Comparison of ENCODE assay signal across 26 cellular contexts in the genomic region with DNA sequence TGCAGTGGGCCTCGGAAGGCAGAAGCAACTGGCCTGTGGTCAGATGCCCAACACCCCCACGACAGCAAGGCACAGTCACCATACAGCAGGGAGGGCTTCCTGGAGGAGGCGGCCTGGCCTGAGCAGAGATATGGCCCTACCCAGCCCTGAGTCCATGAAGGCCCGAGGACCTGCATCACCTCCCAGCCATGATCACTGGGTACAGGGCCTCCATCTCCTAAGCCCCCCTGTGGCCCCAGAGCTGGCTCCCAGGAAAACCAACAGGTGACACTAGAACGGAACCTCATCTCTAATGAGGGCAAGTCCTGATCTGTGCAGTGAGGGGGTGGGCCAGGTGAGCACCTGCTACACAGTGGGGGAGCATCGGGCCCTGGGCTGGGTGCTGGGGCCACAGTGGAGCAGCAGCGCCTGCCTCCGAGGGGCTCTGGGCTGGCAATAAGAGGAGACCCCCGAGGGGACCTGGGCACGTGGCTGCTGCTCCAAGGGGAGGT. TPM values are rescaled to one million over a fixed set of nuclear protein-coding genes. Genes with fewer than 3 reads are reported as not detected.
DNase-seq lines count a peak whose midpoint lies in the region; ATAC-seq and TF ChIP-seq lines count a peak whose summit lies in the region.
"Had no signal": no experiment of that assay in that cellular context is flagged by ENCODE, and none has a peak within 500 bp of the region (broad histone marks: within the 10 kb centered on the region; RNA-seq: fewer than 3 reads in every experiment).

No MANE protein-coding gene starts in this region.

- TF ChIP-seq POLR2A in sigmoid colon (IDR thresholded peaks at IDR 0.05) (no peak), gastrocnemius medialis (IDR thresholded peaks at IDR 0.05) (no peak)

- H3K27ac ChIP-seq in HEK293 (ENCODE audit: extremely low read depth, low read depth, low read length) (no peak overlapping the region), sigmoid colon (no peak overlapping the region), gastrocnemius medialis (no peak overlapping the region)
- H3K27ac ChIP-seq: SJSA1, tibial nerve had no signal

- H3K27me3 ChIP-seq in sigmoid colon (no peaks in the 10 kb centered on the region), gastrocnemius medialis (no peaks in the 10 kb centered on the region)
- H3K27me3 ChIP-seq: dorsolateral prefrontal cortex, SJSA1, tibial nerve had no signal

- H3K4me1 ChIP-seq in HEK293 (ENCODE audit: control insufficient read depth, insufficient read depth, low read length), result no peaks in the 10 kb centered on the region
- H3K4me1 ChIP-seq in sigmoid colon, result no peaks in the 10 kb centered on the region
- H3K4me1 ChIP-seq in gastrocnemius medialis, result no peaks in the 10 kb centered on the region
- H3K4me1 ChIP-seq: SJSA1 had no signal

- in situ Hi-C loops in gastrocnemius medialis (cut with MboI; ENCODE audit: low sequenced_read_pairs in 4 of 4), result no loop called here

- no peaks in the 10 kb centered on the region for H3K27me3 Mint-ChIP-seq in activated CD4-positive, alpha-beta T cell treated with anti-CD3 and anti-CD28 coated beads for 36 hours
- peaks cover 8% of the 10 kb centered on the region for H3K27me3 Mint-ChIP-seq in activated CD4-positive, alpha-beta T cell treated with anti-CD3 and anti-CD28 coated beads, Interleukin-2, amount 10 ng/mL, durations not matched to agents 24 days and 14 days
- H3K27me3 Mint-ChIP-seq in immature natural killer cell (ENCODE audit: low read depth in 3 of 3) (peaks cover 11 to 18% (median 11%) of the 10 kb centered on the region in 3 donors), HFFc6 (ENCODE audit: insufficient read depth) (peaks cover 6% of the 10 kb centered on the region)
- H3K27me3 Mint-ChIP-seq: activated naive CD8-positive, alpha-beta T cell treated with anti-CD3 and anti-CD28 coated beads, Interleukin-2, amount 10 ng/mL, durations not matched to agents 7 days and 5 days; stimulated activated naive CD8-positive, alpha-beta T cell treated with anti-CD3 and anti-CD28 coated beads, Interleukin-15, Interleukin-2, amounts not matched to agents 100 ng/mL and 50 ng/mL, for 24 hours had no signal

- H3K4me3 ChIP-seq in HEK293 (ENCODE audit: low read depth, low read length) (no peak overlapping the region), sigmoid colon (no peak overlapping the region), gastrocnemius medialis (no peak overlapping the region)
- H3K4me3 ChIP-seq: dorsolateral prefrontal cortex, SJSA1, tibial nerve had no signal

- WGBS in sigmoid colon, 2 donors, result 89 to 93% methylated on average over 10 of the region's 10 CpGs

- no peak overlapping the region for H3K27ac Mint-ChIP-seq in activated CD4-positive, alpha-beta T cell treated with anti-CD3 and anti-CD28 coated beads for 36 hours
- no peak overlapping the region for H3K27ac Mint-ChIP-seq in activated CD4-positive, alpha-beta T cell treated with anti-CD3 and anti-CD28 coated beads, Interleukin-2, amount 10 ng/mL, durations not matched to agents 24 days and 14 days
- H3K27ac Mint-ChIP-seq in immature natural killer cell, result peak overlapping the region in 5 of 6 donors; percentile 57 to 100 (median 88)
- no peak overlapping the region for H3K27ac Mint-ChIP-seq in HFFc6
- H3K27ac Mint-ChIP-seq: activated naive CD8-positive, alpha-beta T cell treated with anti-CD3 and anti-CD28 coated beads, Interleukin-2, amount 10 ng/mL, durations not matched to agents 7 days and 5 days; memory B cell; stimulated activated naive CD8-positive, alpha-beta T cell treated with anti-CD3 and anti-CD28 coated beads, Interleukin-15, Interleukin-2, amounts not matched to agents 100 ng/mL and 50 ng/mL, for 24 hours had no signal

- POLR2A ChIA-PET in activated CD4-positive, alpha-beta T cell treated with anti-CD3 and anti-CD28 coated beads for 36 hours (lab: Charles Lee), result no interaction called here
- POLR2A ChIA-PET in HEK293 (lab: Yijun Ruan, JAX), result no interaction called here

- H3K36me3 ChIP-seq in HEK293 (ENCODE audit: control insufficient read depth in 2 of 2, insufficient read depth in 1 of 2, low read length in 2 of 2) (no peaks in the 10 kb centered on the region), sigmoid colon (no peaks in the 10 kb centered on the region), gastrocnemius medialis (no peaks in the 10 kb centered on the region)
- H3K36me3 ChIP-seq: SJSA1 had no signal

- H3K9me3 ChIP-seq in HEK293 (ENCODE audit: control insufficient read depth, insufficient read depth, low read depth, low read length), result no peaks in the 10 kb centered on the region
- H3K9me3 ChIP-seq in sigmoid colon, result no peaks in the 10 kb centered on the region
- H3K9me3 ChIP-seq in gastrocnemius medialis, result no peaks in the 10 kb centered on the region
- H3K9me3 ChIP-seq: SJSA1, tibial nerve had no signal

- intact Hi-C loops in activated CD4-positive, alpha-beta T cell treated with anti-CD3 and anti-CD28 coated beads for 36 hours (cut with DNase I, micrococcal nuclease), result no loop called here
- intact Hi-C loops in activated CD4-positive, alpha-beta T cell treated with anti-CD3 and anti-CD28 coated beads, Interleukin-2, amount 10 ng/mL, durations not matched to agents 24 days and 14 days (cut with micrococcal nuclease), result no loop called here
- intact Hi-C loops in sigmoid colon (cut with DNase I) (no loop called here), gastrocnemius medialis (cut with DNase I; ENCODE audit: low total_unique reads) (no loop called here)

- no peaks in the 10 kb centered on the region for H3K36me3 Mint-ChIP-seq in activated CD4-positive, alpha-beta T cell treated with anti-CD3 and anti-CD28 coated beads for 36 hours (ENCODE audit: low read depth)
- no peaks in the 10 kb centered on the region for H3K36me3 Mint-ChIP-seq in activated CD4-positive, alpha-beta T cell treated with anti-CD3 and anti-CD28 coated beads, Interleukin-2, amount 10 ng/mL, durations not matched to agents 24 days and 14 days (ENCODE audit: low read depth)
- peaks cover 0 to 21% (median 17%) of the 10 kb centered on the region in 3 donors for H3K36me3 Mint-ChIP-seq in immature natural killer cell
- H3K36me3 Mint-ChIP-seq in HFFc6 (ENCODE audit: low read depth), result no peaks in the 10 kb centered on the region
- H3K36me3 Mint-ChIP-seq: activated naive CD8-positive, alpha-beta T cell treated with anti-CD3 and anti-CD28 coated beads, Interleukin-2, amount 10 ng/mL, durations not matched to agents 7 days and 5 days; memory B cell had no signal

- no peak for ATAC-seq in activated CD4-positive, alpha-beta T cell treated with anti-CD3 and anti-CD28 coated beads for 36 hours
- no peak for ATAC-seq in gastrocnemius medialis

- H3K4me1 Mint-ChIP-seq in activated CD4-positive, alpha-beta T cell treated with anti-CD3 and anti-CD28 coated beads for 36 hours, result peaks cover 31% of the 10 kb centered on the region
- H3K4me1 Mint-ChIP-seq in activated CD4-positive, alpha-beta T cell treated with anti-CD3 and anti-CD28 coated beads, Interleukin-2, amount 10 ng/mL, durations not matched to agents 24 days and 14 days, result peaks cover 12% of the 10 kb centered on the region
- H3K4me1 Mint-ChIP-seq in immature natural killer cell, result peaks cover 31 to 32% of the 10 kb centered on the region in 2 donors
- peaks cover 17% of the 10 kb centered on the region for H3K4me1 Mint-ChIP-seq in HFFc6 (ENCODE audit: low read depth)

- H3K4me3 Mint-ChIP-seq in activated CD4-positive, alpha-beta T cell treated with anti-CD3 and anti-CD28 coated beads for 36 hours, result no peak overlapping the region
- H3K4me3 Mint-ChIP-seq in activated CD4-positive, alpha-beta T cell treated with anti-CD3 and anti-CD28 coated beads, Interleukin-2, amount 10 ng/mL, durations not matched to agents 24 days and 14 days, result no peak overlapping the region
- H3K4me3 Mint-ChIP-seq in immature natural killer cell, result no peak overlapping the region
- H3K4me3 Mint-ChIP-seq in HFFc6, result no peak overlapping the region
- H3K4me3 Mint-ChIP-seq: activated naive CD8-positive, alpha-beta T cell treated with anti-CD3 and anti-CD28 coated beads, Interleukin-2, amount 10 ng/mL, durations not matched to agents 7 days and 5 days; memory B cell; stimulated activated naive CD8-positive, alpha-beta T cell treated with anti-CD3 and anti-CD28 coated beads, Interleukin-15, Interleukin-2, amounts not matched to agents 100 ng/mL and 50 ng/mL, for 24 hours had no signal

- no peak for TF ChIP-seq EP300 in sigmoid colon (IDR thresholded peaks at IDR 0.05)

- CTCF ChIA-PET in activated CD4-positive, alpha-beta T cell treated with anti-CD3 and anti-CD28 coated beads for 36 hours (lab: Charles Lee), result no interaction called here
- CTCF ChIA-PET in HEK293 (lab: Yijun Ruan, JAX), result no interaction called here

- peak; percentile 3 for DNase-seq in activated CD4-positive, alpha-beta T cell treated with anti-CD3 and anti-CD28 coated beads for 36 hours
- no peak for DNase-seq in activated CD4-positive, alpha-beta T cell treated with anti-CD3 and anti-CD28 coated beads, Interleukin-2, amount 10 ng/mL, durations not matched to agents 24 days and 14 days
- no peak for DNase-seq in immature natural killer cell
- DNase-seq in sigmoid colon, result peak; percentile 43
- no peak for DNase-seq in stimulated activated naive CD4-positive, alpha-beta T cell treated with Interleukin-2 at 50 U/mL for 16 hours (lab: John Stamatoyannopoulos, UW)
- DNase-seq in gastrocnemius medialis, result no peak
- DNase-seq in HFFc6, result no peak
- DNase-seq: 8988T; activated CD4-positive, alpha-beta T cell treated with anti-CD3 and anti-CD28 coated beads for 48 hours; activated naive CD8-positive, alpha-beta T cell treated with anti-CD3 and anti-CD28 coated beads, Interleukin-2, amount 10 ng/mL, durations not matched to agents 7 days and 5 days; cerebellar nuclear complex; DMS53; GF-D8; GOT3; Kasumi-1; kidney glomerular epithelial cell; MV-4-11; NCI-H2171; NCI-H524 treated with DMSO at 0.1 percent for 48 hours; stimulated activated CD4-positive, alpha-beta T cell treated with anti-CD3 and anti-CD28 coated beads, Interleukin-4, amount 100 ng/mL, for 4 hours had no signal

- TF ChIP-seq CTCF in HEK293 (tag by site-specific recombination; IDR thresholded peaks at IDR 0.05), result no peak
- no peak for TF ChIP-seq CTCF in sigmoid colon (IDR thresholded peaks at IDR 0.05)
- no peak for TF ChIP-seq CTCF in gastrocnemius medialis (IDR thresholded peaks at IDR 0.05 in 4 of 5, conservative IDR thresholded peaks at IDR 0.05 in 1 of 5)
- no peak for TF ChIP-seq CTCF in HFFc6 (IDR thresholded peaks at IDR 0.05)

- no peaks in the 10 kb centered on the region for H3K9me3 Mint-ChIP-seq in activated CD4-positive, alpha-beta T cell treated with anti-CD3 and anti-CD28 coated beads for 36 hours (ENCODE audit: low read depth)
- H3K9me3 Mint-ChIP-seq in activated CD4-positive, alpha-beta T cell treated with anti-CD3 and anti-CD28 coated beads, Interleukin-2, amount 10 ng/mL, durations not matched to agents 24 days and 14 days, result no peaks in the 10 kb centered on the region
- H3K9me3 Mint-ChIP-seq in immature natural killer cell (no peaks in the 10 kb centered on the region), HFFc6 (no peaks in the 10 kb centered on the region)
- H3K9me3 Mint-ChIP-seq: stimulated activated naive CD8-positive, alpha-beta T cell treated with anti-CD3 and anti-CD28 coated beads, Interleukin-15, Interleukin-2, amounts not matched to agents 100 ng/mL and 50 ng/mL, for 24 hours had no signal

RNA-seq across cellular contexts. Expression of a gene that starts 26.2 kb away (rescaled TPM):
- 1 to 10 TPM; 1.6 to 2.3 TPM for total RNA-seq in activated CD4-positive, alpha-beta T cell treated with anti-CD3 and anti-CD28 coated beads for 36 hours
- total RNA-seq in activated CD4-positive, alpha-beta T cell treated with anti-CD3 and anti-CD28 coated beads, Interleukin-2, amount 10 ng/mL, durations not matched to agents 24 days and 14 days, result 4.9 and 5.2 TPM in 2 replicates
- polyA plus RNA-seq in immature natural killer cell, result 10 to 100 TPM; 55.0 to 56.1 (median 55.0) TPM
- total RNA-seq in sigmoid colon, result 10 to 100 TPM; 36.4 to 62.0 (median 38.7) TPM
- 10 to 100 TPM; 25.0 to 32.8 (median 27.6) TPM for polyA plus RNA-seq in sigmoid colon
- 10 to 100 TPM; 20.4 to 29.4 (median 27.7) TPM for total RNA-seq in gastrocnemius medialis
- 10 to 100 TPM; 56.5 to 81.8 (median 60.3) TPM for total RNA-seq in HFFc6 (2021; fragmentation: NEBNext Ultra II Directional; extraction: Animal tissue kit (Norgen Biotek cat#: 25700))

RNA-seq across cellular contexts. Expression of a gene that starts 46.2 kb away (rescaled TPM):
- 10 to 100 TPM; 14.6 to 18.6 TPM for total RNA-seq in activated CD4-positive, alpha-beta T cell treated with anti-CD3 and anti-CD28 coated beads for 36 hours
- total RNA-seq in activated CD4-positive, alpha-beta T cell treated with anti-CD3 and anti-CD28 coated beads, Interleukin-2, amount 10 ng/mL, durations not matched to agents 24 days and 14 days, result 19.3 and 19.4 TPM in 2 replicates
- 10 to 100 TPM; 12.8 to 21.7 (median 16.5) TPM for polyA plus RNA-seq in immature natural killer cell
- 10 to 100 TPM; 12.1 to 18.5 (median 16.4) TPM for total RNA-seq in sigmoid colon
- polyA plus RNA-seq in sigmoid colon, result 1 to 10 TPM; 3.2 to 7.7 (median 6.0) TPM
- total RNA-seq in gastrocnemius medialis, result 10 to 100 TPM in 2 of 4 donors, 1 to 10 TPM in 2; 4.8 to 12.1 (median 9.5) TPM
- 10 to 100 TPM in 2 of 6 experiments, 1 to 10 TPM in 4; 6.9 to 10.8 (median 8.6) TPM for total RNA-seq in HFFc6 (2021; fragmentation: NEBNext Ultra II Directional; extraction: Animal tissue kit (Norgen Biotek cat#: 25700))

RNA-seq across cellular contexts. Expression of a gene that starts 46.2 kb away (rescaled TPM):
- 1 to 10 TPM; 2.3 to 3.2 TPM for total RNA-seq in activated CD4-positive, alpha-beta T cell treated with anti-CD3 and anti-CD28 coated beads for 36 hours
- 1.9 and 2.3 TPM in 2 replicates for total RNA-seq in activated CD4-positive, alpha-beta T cell treated with anti-CD3 and anti-CD28 coated beads, Interleukin-2, amount 10 ng/mL, durations not matched to agents 24 days and 14 days
- 1 to 10 TPM in 1 of 3 donors, under 1 TPM in 1, not detected in 1; 0.41 to 1.6 TPM for polyA plus RNA-seq in immature natural killer cell
- 1 to 10 TPM; 1.8 to 9.4 (median 2.6) TPM for total RNA-seq in sigmoid colon
- polyA plus RNA-seq in sigmoid colon, result 1 to 10 TPM in 1 of 3 donors, under 1 TPM in 1, not detected in 1; 0.60 to 1.1 TPM
- total RNA-seq in gastrocnemius medialis, result 1 to 10 TPM in 1 of 4 donors, under 1 TPM in 2, not detected in 1; 0.71 to 2.0 (median 0.86) TPM
- total RNA-seq in HFFc6 (2021; fragmentation: NEBNext Ultra II Directional; extraction: Animal tissue kit (Norgen Biotek cat#: 25700)), result 1 to 10 TPM; 1.5 to 3.4 (median 2.2) TPM

Comparison
In these comparisons a context has a peak if more than half of its experiments do, and no peak if none do; other contexts are left out.
1. DNase-seq: peak in activated CD4-positive, alpha-beta T cell treated with anti-CD3 and anti-CD28 coated beads for 36 hours (single experiment) and sigmoid colon (single experiment); none in activated CD4-positive, alpha-beta T cell treated with anti-CD3 and anti-CD28 coated beads, Interleukin-2, amount 10 ng/mL, durations not matched to agents 24 days and 14 days (single experiment), immature natural killer cell (0 of 3), stimulated activated naive CD4-positive, alpha-beta T cell treated with Interleukin-2 at 50 U/mL for 16 hours (single experiment), gastrocnemius medialis (0 of 2) and HFFc6 (single experiment).
2. H3K27ac Mint-ChIP-seq: peak in immature natural killer cell (5 of 6); none in activated CD4-positive, alpha-beta T cell treated with anti-CD3 and anti-CD28 coated beads for 36 hours (single experiment), activated CD4-positive, alpha-beta T cell treated with anti-CD3 and anti-CD28 coated beads, Interleukin-2, amount 10 ng/mL, durations not matched to agents 24 days and 14 days (single experiment) and HFFc6 (single experiment).